ENCODE assay signal across 27 cellular contexts in genomic region chr17:58399974-58400373, GRCh38. TPM values are rescaled to one million over a fixed set of nuclear protein-coding genes. Genes with fewer than 3 reads are reported as not detected.
"Had no signal": no experiment of that assay in that cellular context is flagged by ENCODE, and none has a peak within 500 bp of the region (broad histone marks: within the 10 kb centered on the region; RNA-seq: fewer than 3 reads in every experiment).

No MANE protein-coding gene starts in this region.

- DNase-seq: activated CD4-positive, alpha-beta T cell treated with anti-CD3 and anti-CD28 coated beads, Interleukin-2, amount 50 U/mL, for 1 hour; activated CD4-positive, CD25-positive, alpha-beta regulatory T cell treated with anti-CD3 and anti-CD28 coated beads, Interleukin-2, amount 50 U/mL, for 72 hours; activated CD8-positive, alpha-beta T cell treated with anti-CD3 and anti-CD28 coated beads, Interleukin-2, amount 10 ng/mL, durations not matched to agents 7 days and 5 days; activated gamma-delta T cell treated with Interleukin-2 at 50 U/mL for 16 hours; amniotic stem cell; colonic mucosa; dorsolateral prefrontal cortex; effector memory CD8-positive, alpha-beta T cell; heart right ventricle; islet precursor cell; lower lobe of right lung; naive thymus-derived CD4-positive, alpha-beta T cell; retina; spleen; stimulated activated CD4-positive, alpha-beta T cell treated with anti-CD3 and anti-CD28 coated beads, Interleukin-4, amount 100 ng/mL, for 24 hours; stomach; T-cell; uterus; WERI-Rb-1 had no signal

- ATAC-seq: activated CD8-positive, alpha-beta T cell treated with anti-CD3 and anti-CD28 coated beads, Interleukin-2, amount 10 ng/mL, durations not matched to agents 7 days and 5 days; effector memory CD8-positive, alpha-beta T cell; heart right ventricle; left lobe of liver; lower lobe of right lung; naive thymus-derived CD4-positive, alpha-beta T cell; T-cell had no signal

- H3K27ac ChIP-seq: breast epithelium, dorsolateral prefrontal cortex, heart right ventricle, lower lobe of right lung, spleen, stomach, tibial nerve, uterus, WERI-Rb-1 had no signal

- H3K4me3 ChIP-seq: breast epithelium, colonic mucosa, dorsolateral prefrontal cortex, heart right ventricle, lower lobe of right lung, spleen, stomach, suprapubic skin, tibial nerve, uterus had no signal

RNA-seq across cellular contexts. Expression of gene RNF43, which starts 17.4 kb away (rescaled TPM):
- total RNA-seq: endothelial cell of umbilical vein, fibroblast of villous mesenchyme, mesenteric fat pad, posterior vena cava had no signal
